Comparison of ENCODE assay signal across 2 cellular contexts in genomic region chr7:143172354-143172753, GRCh38.
TF ChIP-seq lines count a peak whose summit lies in the region.

No MANE protein-coding gene starts in this region.

TF ChIP-seq in liver, 16 proteins besides CTCF, POLR2A, EP300 and RAD21:
- peak; percentile 74 for TF ChIP-seq FOXA2 (IDR thresholded peaks at IDR 0.05)
- peak; percentile 12 to 19 for TF ChIP-seq HNF4A (conservative IDR thresholded peaks at IDR 0.05)
- no peak for TF ChIP-seq SP1 (IDR thresholded peaks at IDR 0.05)
- TF ChIP-seq ATF3 (IDR thresholded peaks at IDR 0.05) = no peak
- peak; percentile 17 to 32 for TF ChIP-seq RXRA (IDR thresholded peaks at IDR 0.05)
- TF ChIP-seq FOXA1 (IDR thresholded peaks at IDR 0.05) = peak; percentile 38
- no peak for TF ChIP-seq EGR1 (IDR thresholded peaks at IDR 0.05; ENCODE audit: low read depth in 2 of 2)
- no peak for TF ChIP-seq HNF4G (IDR thresholded peaks at IDR 0.05)
- peak; percentile 52 for TF ChIP-seq YY1 (IDR thresholded peaks at IDR 0.05)

TF ChIP-seq in HepG2, 621 proteins besides CTCF, POLR2A, EP300 and RAD21:
- TF ChIP-seq ZNF274 (CRISPR knock-in tag; IDR thresholded peaks at IDR 0.05) (no peak), KLF12 (CRISPR knock-in tag; IDR thresholded peaks at IDR 0.05; ENCODE audit: borderline replicate concordance) (no peak), POGZ (CRISPR knock-in tag; IDR thresholded peaks at IDR 0.05) (no peak), SNAI1 (CRISPR knock-in tag; IDR thresholded peaks at IDR 0.05; ENCODE audit: borderline replicate concordance) (no peak), ZNF33B (CRISPR knock-in tag; IDR thresholded peaks at IDR 0.05) (no peak), PREB (CRISPR knock-in tag; IDR thresholded peaks at IDR 0.05) (no peak), HNF1A (IDR thresholded peaks at IDR 0.05; ENCODE audit: low read depth) (no peak), HNF1A (CRISPR knock-in tag; IDR thresholded peaks at IDR 0.05; ENCODE audit: borderline replicate concordance) (no peak), ZNF556 (CRISPR knock-in tag; IDR thresholded peaks at IDR 0.05; ENCODE audit: borderline replicate concordance) (no peak), ZNF280D (CRISPR knock-in tag; IDR thresholded peaks at IDR 0.05) (no peak), ZBTB43 (CRISPR knock-in tag; conservative IDR thresholded peaks at IDR 0.05) (no peak), THAP7 (CRISPR knock-in tag; IDR thresholded peaks at IDR 0.05) (no peak)
